Comparison of ENCODE assay signal across 1 cellular context in the genomic region with DNA sequence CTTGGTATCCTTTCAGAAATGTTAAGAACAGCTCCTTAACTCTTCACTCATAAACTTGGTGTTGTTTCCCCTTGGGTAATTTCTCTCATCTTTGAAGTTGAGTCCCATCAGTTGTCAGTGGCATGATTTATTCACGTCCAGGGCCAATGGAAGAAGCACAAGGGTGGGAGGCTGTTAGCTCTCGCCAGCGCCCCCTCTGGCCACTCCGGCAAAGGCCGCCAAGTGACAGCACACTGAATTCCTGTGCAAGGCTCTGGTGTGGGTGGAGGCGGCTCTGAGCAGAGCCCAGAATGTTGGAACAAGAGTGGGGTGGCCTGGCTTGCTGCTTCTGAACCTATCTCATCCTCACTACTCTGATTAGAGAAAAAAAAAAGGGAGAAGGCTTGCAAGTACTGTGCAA.
TF ChIP-seq lines count a peak whose summit lies in the region.

No MANE protein-coding gene starts in this region.

TF ChIP-seq in K562, 482 proteins besides CTCF, POLR2A, EP300 and RAD21:
- TF ChIP-seq PKNOX1 (IDR thresholded peaks at IDR 0.05), result peak; percentile 94
- TF ChIP-seq, protein P1, sequence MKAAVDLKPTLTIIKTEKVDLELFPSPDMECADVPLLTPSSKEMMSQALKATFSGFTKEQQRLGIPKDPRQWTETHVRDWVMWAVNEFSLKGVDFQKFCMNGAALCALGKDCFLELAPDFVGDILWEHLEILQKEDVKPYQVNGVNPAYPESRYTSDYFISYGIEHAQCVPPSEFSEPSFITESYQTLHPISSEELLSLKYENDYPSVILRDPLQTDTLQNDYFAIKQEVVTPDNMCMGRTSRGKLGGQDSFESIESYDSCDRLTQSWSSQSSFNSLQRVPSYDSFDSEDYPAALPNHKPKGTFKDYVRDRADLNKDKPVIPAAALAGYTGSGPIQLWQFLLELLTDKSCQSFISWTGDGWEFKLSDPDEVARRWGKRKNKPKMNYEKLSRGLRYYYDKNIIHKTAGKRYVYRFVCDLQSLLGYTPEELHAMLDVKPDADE (conservative IDR thresholded peaks at IDR 0.05; ENCODE audit: control insufficient read depth, low read depth, low read length), result no peak
- TF ChIP-seq, protein P2, sequence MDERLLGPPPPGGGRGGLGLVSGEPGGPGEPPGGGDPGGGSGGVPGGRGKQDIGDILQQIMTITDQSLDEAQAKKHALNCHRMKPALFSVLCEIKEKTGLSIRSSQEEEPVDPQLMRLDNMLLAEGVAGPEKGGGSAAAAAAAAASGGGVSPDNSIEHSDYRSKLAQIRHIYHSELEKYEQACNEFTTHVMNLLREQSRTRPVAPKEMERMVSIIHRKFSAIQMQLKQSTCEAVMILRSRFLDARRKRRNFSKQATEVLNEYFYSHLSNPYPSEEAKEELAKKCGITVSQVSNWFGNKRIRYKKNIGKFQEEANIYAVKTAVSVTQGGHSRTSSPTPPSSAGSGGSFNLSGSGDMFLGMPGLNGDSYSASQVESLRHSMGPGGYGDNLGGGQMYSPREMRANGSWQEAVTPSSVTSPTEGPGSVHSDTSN (CRISPR knock-in tag; IDR thresholded peaks at IDR 0.05; ENCODE audit: low read depth), result no peak
- TF ChIP-seq, protein P2 (tag; conservative IDR thresholded peaks at IDR 0.05; ENCODE audit: low read depth), result peak; percentile 81
- TF ChIP-seq ETS2 (tag; IDR thresholded peaks at IDR 0.05; ENCODE audit: borderline replicate concordance, poor library complexity, severe bottlenecking), result no peak
- TF ChIP-seq ZNF79 (CRISPR knock-in tag; IDR thresholded peaks at IDR 0.05; ENCODE audit: low read depth), result no peak
- TF ChIP-seq KLF1 (tag; IDR thresholded peaks at IDR 0.05), result no peak
- TF ChIP-seq ZNF121 (CRISPR knock-in tag; conservative IDR thresholded peaks at IDR 0.05), result no peak
- peak; percentile 76 for TF ChIP-seq MEIS2 (IDR thresholded peaks at IDR 0.05; ENCODE audit: partially characterized antibody)
TF ChIP-seq in K562: peak in this region for 3.
